In genomic region chr12:49683604-49684309, GRCh38 we compare ENCODE assay signal across 15 cellular contexts. TPM values are rescaled to one million over a fixed set of nuclear protein-coding genes. Genes with fewer than 3 reads are reported as not detected.
DNase-seq lines count a peak whose midpoint lies in the region; ATAC-seq lines count a peak whose summit lies in the region.
"Had no signal": no experiment of that assay in that cellular context is flagged by ENCODE, and none has a peak within 500 bp of the region (broad histone marks: within the 10 kb centered on the region; RNA-seq: fewer than 3 reads in every experiment).

No MANE protein-coding gene starts in this region.

- H3K36me3 Mint-ChIP-seq in activated T-cell treated with anti-CD3 and anti-CD28 coated beads, Interleukin-2, amount 50 U/mL, for 24 hours (ENCODE audit: low read depth), result peaks cover 1% of the 10 kb centered on the region
- peaks cover 18 to 30% of the 10 kb centered on the region in 2 donors for H3K36me3 Mint-ChIP-seq in stimulated activated naive B cell treated with anti-CD40 and anti-IgM and Interleukin-4, amounts not matched to agents 10 μg/mL and 1 μg/mL and 100 μg/mL, for 72 hours

- no peak overlapping the region for H3K4me3 Mint-ChIP-seq in activated T-cell treated with anti-CD3 and anti-CD28 coated beads, Interleukin-2, amount 50 U/mL, for 24 hours
- no peak overlapping the region for H3K4me3 Mint-ChIP-seq in stimulated activated naive B cell treated with anti-CD40 and anti-IgM and Interleukin-4, amounts not matched to agents 10 μg/mL and 1 μg/mL and 100 μg/mL, for 72 hours

- H3K4me1 Mint-ChIP-seq in activated T-cell treated with anti-CD3 and anti-CD28 coated beads, Interleukin-2, amount 50 U/mL, for 24 hours (ENCODE audit: low read depth), result peaks cover 48% of the 10 kb centered on the region
- peaks cover 54 to 76% of the 10 kb centered on the region in 2 donors for H3K4me1 Mint-ChIP-seq in stimulated activated naive B cell treated with anti-CD40 and anti-IgM and Interleukin-4, amounts not matched to agents 10 μg/mL and 1 μg/mL and 100 μg/mL, for 72 hours

- intact Hi-C loops in Right ventricle myocardium inferior (cut with DNase I), result no loop called here

- H3K27ac ChIP-seq in substantia nigra (ENCODE audit: low read depth, low read length, poor library complexity, severe bottlenecking), result no peak overlapping the region
- H3K27ac ChIP-seq: brain microvascular endothelial cell, testis had no signal

- no peak for DNase-seq in activated T-cell treated with anti-CD3 and anti-CD28 coated beads, Interleukin-2, amount 50 U/mL, for 24 hours
- no peak for DNase-seq in activated T-cell treated with anti-CD3 and anti-CD28 coated beads, Interleukin-2, amount 50 U/mL, for 1 hour
- DNase-seq in NCI-H1417 (lab: John Stamatoyannopoulos, UW), result peak; percentile 67 to 91 (median 71)
- DNase-seq in dermis blood vessel endothelial cell, result peak; percentile 26
- no peak for DNase-seq in stimulated activated naive B cell treated with anti-CD40 and anti-IgM and Interleukin-4, amounts not matched to agents 10 μg/mL and 1 μg/mL and 100 μg/mL, for 72 hours
- no peak for DNase-seq in substantia nigra (lab: John Stamatoyannopoulos, UW)
- DNase-seq in Right ventricle myocardium inferior (ENCODE audit: missing footprints), result no peak
- DNase-seq: activated effector memory CD4-positive, alpha-beta T cell treated with anti-CD3 and anti-CD28 coated beads, Interleukin-2, amount 50 U/mL, for 16 hours; brain microvascular endothelial cell; hypothalamus; left cardiac atrium; NCI-H1694 treated with DMSO at 0.1 percent for 48 hours; NCI-H82; testis had no signal

- no peaks in the 10 kb centered on the region for H3K9me3 Mint-ChIP-seq in activated T-cell treated with anti-CD3 and anti-CD28 coated beads, Interleukin-2, amount 50 U/mL, for 24 hours
- H3K9me3 Mint-ChIP-seq in stimulated activated naive B cell treated with anti-CD40 and anti-IgM and Interleukin-4, amounts not matched to agents 10 μg/mL and 1 μg/mL and 100 μg/mL, for 72 hours, result no peaks in the 10 kb centered on the region

- H3K27ac Mint-ChIP-seq in activated T-cell treated with anti-CD3 and anti-CD28 coated beads, Interleukin-2, amount 50 U/mL, for 24 hours, result peak overlapping the region; percentile 26
- peak overlapping the region; percentile 14 for H3K27ac Mint-ChIP-seq in stimulated activated naive B cell treated with anti-CD40 and anti-IgM and Interleukin-4, amounts not matched to agents 10 μg/mL and 1 μg/mL and 100 μg/mL, for 72 hours

- ATAC-seq in stimulated activated naive B cell treated with anti-CD40 and anti-IgM and Interleukin-4, amounts not matched to agents 10 μg/mL and 1 μg/mL and 100 μg/mL, for 72 hours (replicated peaks), result peak; percentile 57 to 61
- no peak for ATAC-seq in activated CD4-positive, CD25-positive, alpha-beta regulatory T cell treated with anti-CD3 and anti-CD28 coated beads, Interleukin-2, amount 50 U/mL, for 24 hours
- ATAC-seq in Right ventricle myocardium inferior, result no peak
- ATAC-seq: left cardiac atrium had no signal

- H3K27me3 Mint-ChIP-seq in activated T-cell treated with anti-CD3 and anti-CD28 coated beads, Interleukin-2, amount 50 U/mL, for 24 hours, result no peaks in the 10 kb centered on the region
- no peaks in the 10 kb centered on the region for H3K27me3 Mint-ChIP-seq in stimulated activated naive B cell treated with anti-CD40 and anti-IgM and Interleukin-4, amounts not matched to agents 10 μg/mL and 1 μg/mL and 100 μg/mL, for 72 hours

RNA-seq across cellular contexts. Expression of gene FMNL3, which starts 23.4 kb away (rescaled TPM):
- total RNA-seq in dermis blood vessel endothelial cell, result 101 and 121 TPM in 2 replicates
- total RNA-seq in Right ventricle myocardium inferior, result 10.8 TPM

RNA-seq across cellular contexts. Expression of gene TMBIM6, which starts 57.6 kb away (rescaled TPM):
- total RNA-seq in dermis blood vessel endothelial cell (433 and 441 TPM in 2 replicates), Right ventricle myocardium inferior (275 TPM)

Comparison
In these comparisons a context has a peak if more than half of its experiments do, and no peak if none do; other contexts are left out.
1. DNase-seq: peak in NCI-H1417 (3 of 3) and dermis blood vessel endothelial cell (single experiment); none in activated T-cell treated with anti-CD3 and anti-CD28 coated beads, Interleukin-2, amount 50 U/mL, for 24 hours (single experiment), activated T-cell treated with anti-CD3 and anti-CD28 coated beads, Interleukin-2, amount 50 U/mL, for 1 hour (single experiment), stimulated activated naive B cell treated with anti-CD40 and anti-IgM and Interleukin-4, amounts not matched to agents 10 μg/mL and 1 μg/mL and 100 μg/mL, for 72 hours (single experiment), substantia nigra (0 of 49) and Right ventricle myocardium inferior (single experiment).
2. ATAC-seq: peak in stimulated activated naive B cell treated with anti-CD40 and anti-IgM and Interleukin-4, amounts not matched to agents 10 μg/mL and 1 μg/mL and 100 μg/mL, for 72 hours (2 of 2); none in activated CD4-positive, CD25-positive, alpha-beta regulatory T cell treated with anti-CD3 and anti-CD28 coated beads, Interleukin-2, amount 50 U/mL, for 24 hours (0 of 2) and Right ventricle myocardium inferior (single experiment).